1 cellular context compared by ENCODE assay signal in the genomic region with DNA sequence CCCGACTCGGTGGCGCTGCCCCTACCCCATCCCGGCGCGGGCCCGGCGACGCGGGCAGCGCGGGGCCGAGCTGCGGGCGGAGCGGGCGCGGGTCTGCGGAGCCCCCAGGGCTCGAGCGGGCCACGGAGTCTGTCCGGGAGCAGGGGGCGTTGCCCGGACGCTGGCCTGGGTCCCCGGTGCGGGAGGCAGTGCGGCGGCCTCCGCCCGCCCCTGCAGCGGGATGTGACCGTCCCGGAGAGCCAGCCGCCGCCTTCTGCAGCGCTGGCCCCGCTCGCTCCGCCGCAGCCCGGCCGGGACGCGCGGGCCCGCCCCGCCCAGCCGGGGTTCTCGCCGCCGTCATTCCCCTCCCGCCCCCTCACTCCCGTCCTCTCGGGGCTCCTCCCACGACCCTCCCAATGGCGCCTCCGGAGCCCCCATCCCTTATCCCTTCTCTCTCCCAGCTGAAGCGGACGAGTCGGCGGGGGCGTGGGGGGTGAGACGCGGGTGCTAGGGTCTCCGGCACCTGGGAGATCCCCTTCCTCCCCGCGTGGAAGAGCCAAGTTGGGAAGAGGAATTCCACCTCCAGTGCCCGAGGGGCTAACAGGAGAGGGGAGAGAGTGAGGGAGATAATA.
TF ChIP-seq lines count a peak whose summit lies in the region.

FNDC4 (minus strand) TSS at position 257 of the 611 bp plus-strand sequence. CDS start 521 bp downstream, outside the sequence.

TF ChIP-seq in HepG2, 621 proteins besides CTCF, POLR2A, EP300 and RAD21 (continued from another document):
- TF ChIP-seq, protein P1, sequence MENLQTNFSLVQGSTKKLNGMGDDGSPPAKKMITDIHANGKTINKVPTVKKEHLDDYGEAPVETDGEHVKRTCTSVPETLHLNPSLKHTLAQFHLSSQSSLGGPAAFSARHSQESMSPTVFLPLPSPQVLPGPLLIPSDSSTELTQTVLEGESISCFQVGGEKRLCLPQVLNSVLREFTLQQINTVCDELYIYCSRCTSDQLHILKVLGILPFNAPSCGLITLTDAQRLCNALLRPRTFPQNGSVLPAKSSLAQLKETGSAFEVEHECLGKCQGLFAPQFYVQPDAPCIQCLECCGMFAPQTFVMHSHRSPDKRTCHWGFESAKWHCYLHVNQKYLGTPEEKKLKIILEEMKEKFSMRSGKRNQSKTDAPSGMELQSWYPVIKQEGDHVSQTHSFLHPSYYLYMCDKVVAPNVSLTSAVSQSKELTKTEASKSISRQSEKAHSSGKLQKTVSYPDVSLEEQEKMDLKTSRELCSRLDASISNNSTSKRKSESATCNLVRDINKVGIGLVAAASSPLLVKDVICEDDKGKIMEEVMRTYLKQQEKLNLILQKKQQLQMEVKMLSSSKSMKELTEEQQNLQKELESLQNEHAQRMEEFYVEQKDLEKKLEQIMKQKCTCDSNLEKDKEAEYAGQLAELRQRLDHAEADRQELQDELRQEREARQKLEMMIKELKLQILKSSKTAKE (CRISPR knock-in tag; IDR thresholded peaks at IDR 0.05; ENCODE audit: borderline replicate concordance), result no peak
- 0 out of 2 replicates have a peak, but pooled peaks have one; percentile 5 for TF ChIP-seq CHCHD3 (CRISPR knock-in tag; IDR thresholded peaks at IDR 0.05)
- TF ChIP-seq PHF8 (CRISPR knock-in tag; IDR thresholded peaks at IDR 0.05), result peak; percentile 44; the same call in 1 of the 2 replicates
- TF ChIP-seq SALL2 (CRISPR knock-in tag; IDR thresholded peaks at IDR 0.05), result peak; percentile 25; the same call in 1 of the 2 replicates
- TF ChIP-seq, protein P2, sequence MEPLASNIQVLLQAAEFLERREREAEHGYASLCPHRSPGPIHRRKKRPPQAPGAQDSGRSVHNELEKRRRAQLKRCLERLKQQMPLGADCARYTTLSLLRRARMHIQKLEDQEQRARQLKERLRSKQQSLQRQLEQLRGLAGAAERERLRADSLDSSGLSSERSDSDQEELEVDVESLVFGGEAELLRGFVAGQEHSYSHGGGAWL (CRISPR knock-in tag; IDR thresholded peaks at IDR 0.05), result 0 out of 2 replicates have a peak, but pooled peaks have one; percentile 2
- 0 out of 2 replicates have a peak, but pooled peaks have one; percentile 6 for TF ChIP-seq ZNF329 (CRISPR knock-in tag; IDR thresholded peaks at IDR 0.05; ENCODE audit: low read depth)
- TF ChIP-seq PPARG (CRISPR knock-in tag; conservative IDR thresholded peaks at IDR 0.05), result 0 out of 2 replicates have a peak, but pooled peaks have one; percentile 8
- TF ChIP-seq ZNF326 (CRISPR knock-in tag; IDR thresholded peaks at IDR 0.05; ENCODE audit: borderline replicate concordance), result no peak
- no peak for TF ChIP-seq CCAR2 (optimal IDR thresholded peaks at IDR 0.05; ENCODE audit: low read depth, low read length)
- peak; percentile 64; the same call in 1 of the 2 replicates for TF ChIP-seq PATZ1 (CRISPR knock-in tag; IDR thresholded peaks at IDR 0.05)
- TF ChIP-seq, protein P3, sequence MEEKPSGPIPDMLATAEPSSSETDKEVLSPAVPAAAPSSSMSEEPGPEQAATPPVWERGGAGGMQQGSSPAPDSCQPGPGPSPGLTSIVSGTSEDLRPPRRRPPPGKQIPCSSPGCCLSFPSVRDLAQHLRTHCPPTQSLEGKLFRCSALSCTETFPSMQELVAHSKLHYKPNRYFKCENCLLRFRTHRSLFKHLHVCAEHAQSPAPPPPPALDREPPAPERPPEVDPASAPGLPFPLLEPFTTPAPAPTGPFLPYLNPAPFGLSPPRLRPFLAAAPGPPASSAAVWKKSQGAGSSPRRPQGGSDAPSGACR (CRISPR knock-in tag; IDR thresholded peaks at IDR 0.05), result no peak
- no peak for TF ChIP-seq HCFC1 (IDR thresholded peaks at IDR 0.05; ENCODE audit: low read depth, low read length)
- TF ChIP-seq, protein P4, sequence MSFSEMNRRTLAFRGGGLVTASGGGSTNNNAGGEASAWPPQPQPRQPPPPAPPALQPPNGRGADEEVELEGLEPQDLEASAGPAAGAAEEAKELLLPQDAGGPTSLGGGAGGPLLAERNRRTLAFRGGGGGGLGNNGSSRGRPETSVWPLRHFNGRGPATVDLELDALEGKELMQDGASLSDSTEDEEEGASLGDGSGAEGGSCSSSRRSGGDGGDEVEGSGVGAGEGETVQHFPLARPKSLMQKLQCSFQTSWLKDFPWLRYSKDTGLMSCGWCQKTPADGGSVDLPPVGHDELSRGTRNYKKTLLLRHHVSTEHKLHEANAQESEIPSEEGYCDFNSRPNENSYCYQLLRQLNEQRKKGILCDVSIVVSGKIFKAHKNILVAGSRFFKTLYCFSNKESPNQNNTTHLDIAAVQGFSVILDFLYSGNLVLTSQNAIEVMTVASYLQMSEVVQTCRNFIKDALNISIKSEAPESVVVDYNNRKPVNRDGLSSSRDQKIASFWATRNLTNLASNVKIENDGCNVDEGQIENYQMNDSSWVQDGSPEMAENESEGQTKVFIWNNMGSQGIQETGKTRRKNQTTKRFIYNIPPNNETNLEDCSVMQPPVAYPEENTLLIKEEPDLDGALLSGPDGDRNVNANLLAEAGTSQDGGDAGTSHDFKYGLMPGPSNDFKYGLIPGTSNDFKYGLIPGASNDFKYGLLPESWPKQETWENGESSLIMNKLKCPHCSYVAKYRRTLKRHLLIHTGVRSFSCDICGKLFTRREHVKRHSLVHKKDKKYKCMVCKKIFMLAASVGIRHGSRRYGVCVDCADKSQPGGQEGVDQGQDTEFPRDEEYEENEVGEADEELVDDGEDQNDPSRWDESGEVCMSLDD (CRISPR knock-in tag; IDR thresholded peaks at IDR 0.05; ENCODE audit: borderline replicate concordance), result 0 out of 2 replicates have a peak, but pooled peaks have one; percentile 55
- peak; percentile 21; the same call in 1 of the 2 replicates for TF ChIP-seq TAF1 (CRISPR knock-in tag; IDR thresholded peaks at IDR 0.05)
- 0 out of 2 replicates have a peak, but pooled peaks have one; percentile 16 for TF ChIP-seq GATA4 (IDR thresholded peaks at IDR 0.05; ENCODE audit: borderline replicate concordance, low read depth)
- TF ChIP-seq, protein P5, sequence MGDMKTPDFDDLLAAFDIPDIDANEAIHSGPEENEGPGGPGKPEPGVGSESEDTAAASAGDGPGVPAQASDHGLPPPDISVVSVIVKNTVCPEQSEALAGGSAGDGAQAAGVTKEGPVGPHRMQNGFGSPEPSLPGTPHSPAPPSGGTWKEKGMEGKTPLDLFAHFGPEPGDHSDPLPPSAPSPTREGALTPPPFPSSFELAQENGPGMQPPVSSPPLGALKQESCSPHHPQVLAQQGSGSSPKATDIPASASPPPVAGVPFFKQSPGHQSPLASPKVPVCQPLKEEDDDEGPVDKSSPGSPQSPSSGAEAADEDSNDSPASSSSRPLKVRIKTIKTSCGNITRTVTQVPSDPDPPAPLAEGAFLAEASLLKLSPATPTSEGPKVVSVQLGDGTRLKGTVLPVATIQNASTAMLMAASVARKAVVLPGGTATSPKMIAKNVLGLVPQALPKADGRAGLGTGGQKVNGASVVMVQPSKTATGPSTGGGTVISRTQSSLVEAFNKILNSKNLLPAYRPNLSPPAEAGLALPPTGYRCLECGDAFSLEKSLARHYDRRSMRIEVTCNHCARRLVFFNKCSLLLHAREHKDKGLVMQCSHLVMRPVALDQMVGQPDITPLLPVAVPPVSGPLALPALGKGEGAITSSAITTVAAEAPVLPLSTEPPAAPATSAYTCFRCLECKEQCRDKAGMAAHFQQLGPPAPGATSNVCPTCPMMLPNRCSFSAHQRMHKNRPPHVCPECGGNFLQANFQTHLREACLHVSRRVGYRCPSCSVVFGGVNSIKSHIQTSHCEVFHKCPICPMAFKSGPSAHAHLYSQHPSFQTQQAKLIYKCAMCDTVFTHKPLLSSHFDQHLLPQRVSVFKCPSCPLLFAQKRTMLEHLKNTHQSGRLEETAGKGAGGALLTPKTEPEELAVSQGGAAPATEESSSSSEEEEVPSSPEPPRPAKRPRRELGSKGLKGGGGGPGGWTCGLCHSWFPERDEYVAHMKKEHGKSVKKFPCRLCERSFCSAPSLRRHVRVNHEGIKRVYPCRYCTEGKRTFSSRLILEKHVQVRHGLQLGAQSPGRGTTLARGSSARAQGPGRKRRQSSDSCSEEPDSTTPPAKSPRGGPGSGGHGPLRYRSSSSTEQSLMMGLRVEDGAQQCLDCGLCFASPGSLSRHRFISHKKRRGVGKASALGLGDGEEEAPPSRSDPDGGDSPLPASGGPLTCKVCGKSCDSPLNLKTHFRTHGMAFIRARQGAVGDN (CRISPR knock-in tag; IDR thresholded peaks at IDR 0.05), result no peak
- peak; percentile 78 for TF ChIP-seq ZBTB7A (CRISPR knock-in tag; IDR thresholded peaks at IDR 0.05)
- TF ChIP-seq HES4 (CRISPR knock-in tag; IDR thresholded peaks at IDR 0.05; ENCODE audit: borderline replicate concordance), result 0 out of 2 replicates have a peak, but pooled peaks have one; percentile 48
- no peak for TF ChIP-seq NONO (IDR thresholded peaks at IDR 0.05)
- TF ChIP-seq NONO (CRISPR knock-in tag; conservative IDR thresholded peaks at IDR 0.05), result 0 out of 2 replicates have a peak, but pooled peaks have one; percentile 25
- no peak for TF ChIP-seq SNRNP70 (IDR thresholded peaks at IDR 0.05; ENCODE audit: low read depth, low read length)
- peak; percentile 53; the same call in 1 of the 2 replicates for TF ChIP-seq ZNF546 (CRISPR knock-in tag; conservative IDR thresholded peaks at IDR 0.05)
- TF ChIP-seq ZNF784 (CRISPR knock-in tag; IDR thresholded peaks at IDR 0.05; ENCODE audit: borderline replicate concordance), result peak; percentile 83; the same call in 1 of the 2 replicates
- TF ChIP-seq MXI1 (IDR thresholded peaks at IDR 0.05; ENCODE audit: borderline replicate concordance, low read depth, low read length), result peak; percentile 27; the same call in 1 of the 3 replicates
- peak; percentile 35; the same call in 1 of the 2 replicates for TF ChIP-seq ATF7-NPFF (CRISPR knock-in tag; IDR thresholded peaks at IDR 0.05; ENCODE audit: low read depth)
- TF ChIP-seq SAP130 (CRISPR knock-in tag; IDR thresholded peaks at IDR 0.05; ENCODE audit: low read depth), result peak; percentile 49
- TF ChIP-seq PHF21A (CRISPR knock-in tag; IDR thresholded peaks at IDR 0.05), result no peak
- no peak for TF ChIP-seq ZNF354B (CRISPR knock-in tag; IDR thresholded peaks at IDR 0.05)
- peak; percentile 39; the same call in 1 of the 2 replicates for TF ChIP-seq HDAC1 (CRISPR knock-in tag; IDR thresholded peaks at IDR 0.05)
- 0 out of 2 replicates have a peak, but pooled peaks have one; percentile 32 for TF ChIP-seq ZNF468 (CRISPR knock-in tag; IDR thresholded peaks at IDR 0.05)
- TF ChIP-seq, protein P6, sequence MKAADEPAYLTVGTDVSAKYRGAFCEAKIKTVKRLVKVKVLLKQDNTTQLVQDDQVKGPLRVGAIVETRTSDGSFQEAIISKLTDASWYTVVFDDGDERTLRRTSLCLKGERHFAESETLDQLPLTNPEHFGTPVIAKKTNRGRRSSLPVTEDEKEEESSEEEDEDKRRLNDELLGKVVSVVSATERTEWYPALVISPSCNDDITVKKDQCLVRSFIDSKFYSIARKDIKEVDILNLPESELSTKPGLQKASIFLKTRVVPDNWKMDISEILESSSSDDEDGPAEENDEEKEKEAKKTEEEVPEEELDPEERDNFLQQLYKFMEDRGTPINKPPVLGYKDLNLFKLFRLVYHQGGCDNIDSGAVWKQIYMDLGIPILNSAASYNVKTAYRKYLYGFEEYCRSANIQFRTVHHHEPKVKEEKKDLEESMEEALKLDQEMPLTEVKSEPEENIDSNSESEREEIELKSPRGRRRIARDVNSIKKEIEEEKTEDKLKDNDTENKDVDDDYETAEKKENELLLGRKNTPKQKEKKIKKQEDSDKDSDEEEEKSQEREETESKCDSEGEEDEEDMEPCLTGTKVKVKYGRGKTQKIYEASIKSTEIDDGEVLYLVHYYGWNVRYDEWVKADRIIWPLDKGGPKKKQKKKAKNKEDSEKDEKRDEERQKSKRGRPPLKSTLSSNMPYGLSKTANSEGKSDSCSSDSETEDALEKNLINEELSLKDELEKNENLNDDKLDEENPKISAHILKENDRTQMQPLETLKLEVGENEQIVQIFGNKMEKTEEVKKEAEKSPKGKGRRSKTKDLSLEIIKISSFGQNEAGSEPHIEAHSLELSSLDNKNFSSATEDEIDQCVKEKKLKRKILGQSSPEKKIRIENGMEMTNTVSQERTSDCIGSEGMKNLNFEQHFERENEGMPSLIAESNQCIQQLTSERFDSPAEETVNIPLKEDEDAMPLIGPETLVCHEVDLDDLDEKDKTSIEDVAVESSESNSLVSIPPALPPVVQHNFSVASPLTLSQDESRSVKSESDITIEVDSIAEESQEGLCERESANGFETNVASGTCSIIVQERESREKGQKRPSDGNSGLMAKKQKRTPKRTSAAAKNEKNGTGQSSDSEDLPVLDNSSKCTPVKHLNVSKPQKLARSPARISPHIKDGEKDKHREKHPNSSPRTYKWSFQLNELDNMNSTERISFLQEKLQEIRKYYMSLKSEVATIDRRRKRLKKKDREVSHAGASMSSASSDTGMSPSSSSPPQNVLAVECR (CRISPR knock-in tag; IDR thresholded peaks at IDR 0.05; ENCODE audit: borderline replicate concordance), result peak; percentile 35; the same call in 1 of the 2 replicates
- TF ChIP-seq, protein P7, sequence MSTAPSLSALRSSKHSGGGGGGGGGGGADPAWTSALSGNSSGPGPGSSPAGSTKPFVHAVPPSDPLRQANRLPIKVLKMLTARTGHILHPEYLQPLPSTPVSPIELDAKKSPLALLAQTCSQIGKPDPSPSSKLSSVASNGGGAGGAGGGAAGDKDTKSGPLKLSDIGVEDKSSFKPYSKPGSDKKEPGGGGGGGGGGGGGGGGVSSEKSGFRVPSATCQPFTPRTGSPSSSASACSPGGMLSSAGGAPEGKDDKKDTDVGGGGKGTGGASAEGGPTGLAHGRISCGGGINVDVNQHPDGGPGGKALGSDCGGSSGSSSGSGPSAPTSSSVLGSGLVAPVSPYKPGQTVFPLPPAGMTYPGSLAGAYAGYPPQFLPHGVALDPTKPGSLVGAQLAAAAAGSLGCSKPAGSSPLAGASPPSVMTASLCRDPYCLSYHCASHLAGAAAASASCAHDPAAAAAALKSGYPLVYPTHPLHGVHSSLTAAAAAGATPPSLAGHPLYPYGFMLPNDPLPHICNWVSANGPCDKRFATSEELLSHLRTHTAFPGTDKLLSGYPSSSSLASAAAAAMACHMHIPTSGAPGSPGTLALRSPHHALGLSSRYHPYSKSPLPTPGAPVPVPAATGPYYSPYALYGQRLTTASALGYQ (CRISPR knock-in tag; IDR thresholded peaks at IDR 0.05), result no peak
- TF ChIP-seq YY1 (IDR thresholded peaks at IDR 0.05; ENCODE audit: insufficient read depth, insufficient replicate concordance, low read depth, low read length), result peak; percentile 59
